Comparison of ENCODE assay signal across 1 cellular context in the genomic region with DNA sequence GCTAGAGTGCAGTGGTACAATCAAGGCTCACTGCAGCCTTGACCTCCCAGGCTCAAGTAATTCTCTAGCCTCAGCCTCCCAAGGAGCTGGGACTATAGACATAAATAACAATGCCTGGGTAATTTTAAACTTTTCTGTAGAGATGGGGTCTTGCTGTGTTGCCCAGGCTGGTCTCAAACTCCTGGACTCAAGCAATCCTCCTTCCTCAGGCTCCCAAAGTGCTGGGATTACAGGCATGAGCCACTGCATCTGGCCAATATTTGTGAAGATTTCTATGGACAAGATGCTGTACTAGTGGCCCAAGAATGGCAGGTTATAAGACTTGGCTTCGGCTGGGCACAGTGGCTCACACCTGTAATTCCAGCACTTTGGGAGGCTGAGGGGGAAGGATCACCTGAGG. TPM values are rescaled to one million over a fixed set of nuclear protein-coding genes. Genes with fewer than 3 reads are reported as not detected.
"Had no signal": no experiment of that assay in that cellular context is flagged by ENCODE, and none has a peak within 500 bp of the region (broad histone marks: within the 10 kb centered on the region; RNA-seq: fewer than 3 reads in every experiment).

No MANE protein-coding gene starts in this region.

RNA-seq across cellular contexts. Expression of a gene that starts 18.4 kb away (rescaled TPM):
- total RNA-seq: activated naive CD4-positive, alpha-beta T cell treated with anti-CD3 and anti-CD28 coated beads for 36 hours had no signal
